ENCODE assay signal across 29 cellular contexts in the genomic region with DNA sequence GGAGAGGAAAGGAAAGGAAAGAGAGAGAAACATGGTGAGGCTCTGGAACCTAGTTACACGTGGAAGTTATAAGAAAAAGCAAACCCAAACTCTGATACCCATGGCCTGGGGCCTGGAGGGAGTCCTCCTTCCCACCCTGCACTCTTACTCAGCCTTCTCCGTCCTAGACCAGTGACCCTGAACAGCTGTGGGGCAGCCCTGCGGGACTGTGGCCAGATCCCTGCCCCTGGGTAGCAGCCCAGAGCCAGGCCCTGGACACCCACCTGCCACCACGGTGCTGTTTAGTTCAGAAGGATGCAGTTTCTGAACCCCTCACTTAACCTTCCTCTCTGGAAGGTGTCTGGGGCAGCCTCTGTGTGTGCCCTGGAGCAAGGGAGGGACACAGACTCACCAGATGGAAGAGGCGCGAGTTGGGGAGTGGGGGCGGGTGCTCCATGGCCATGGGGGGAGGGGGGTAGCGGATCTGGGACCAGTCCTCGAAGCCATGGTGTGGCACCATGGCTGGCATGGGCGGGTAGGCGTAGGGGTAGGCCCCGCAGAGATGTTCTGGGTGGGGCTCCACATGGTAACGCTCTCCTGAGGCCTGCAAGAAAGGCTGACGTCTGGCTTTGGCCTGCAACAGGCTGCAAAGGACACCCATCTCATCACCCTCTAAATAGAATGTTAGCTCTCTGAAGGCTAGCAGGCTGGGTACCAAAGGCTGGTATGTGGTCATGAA. TPM values are rescaled to one million over a fixed set of nuclear protein-coding genes. Genes with fewer than 3 reads are reported as not detected.
"Had no signal": no experiment of that assay in that cellular context is flagged by ENCODE, and none has a peak within 500 bp of the region (broad histone marks: within the 10 kb centered on the region; RNA-seq: fewer than 3 reads in every experiment).

No MANE protein-coding gene starts in this region.

- H3K4me3 ChIP-seq: SJCRH30 had no signal

- H3K4me3 Mint-ChIP-seq: activated CD4-positive, alpha-beta memory T cell treated with anti-CD3 and anti-CD28 coated beads for 36 hours; activated CD4-positive, alpha-beta T cell treated with anti-CD3 and anti-CD28 coated beads, Interleukin-2, amount 10 ng/mL, durations not matched to agents 7 days and 5 days; activated naive CD4-positive, alpha-beta T cell treated with anti-CD3 and anti-CD28 coated beads for 36 hours; activated naive CD8-positive, alpha-beta T cell; activated T-cell treated with anti-CD3 and anti-CD28 coated beads, Interleukin-2, amount 50 U/mL, for 4 hours; brain had no signal

- ATAC-seq: activated T-cell treated with anti-CD3 and anti-CD28 coated beads, Interleukin-2, amount 50 U/mL, for 4 hours; Panc1; Right ventricle myocardium inferior had no signal

- H3K27me3 Mint-ChIP-seq: activated CD4-positive, alpha-beta memory T cell treated with anti-CD3 and anti-CD28 coated beads for 36 hours; activated CD4-positive, alpha-beta T cell treated with anti-CD3 and anti-CD28 coated beads, Interleukin-2, amount 10 ng/mL, durations not matched to agents 7 days and 5 days; activated naive CD8-positive, alpha-beta T cell; brain had no signal

- DNase-seq: activated CD4-positive, alpha-beta memory T cell treated with anti-CD3 and anti-CD28 coated beads for 36 hours; activated CD4-positive, alpha-beta T cell treated with anti-CD3 and anti-CD28 coated beads, Interleukin-2, amount 10 ng/mL, durations not matched to agents 7 days and 5 days; activated CD4-positive, CD25-positive, alpha-beta regulatory T cell; activated CD8-positive, alpha-beta memory T cell treated with anti-CD3 and anti-CD28 coated beads for 24 hours; activated gamma-delta T cell; activated naive CD4-positive, alpha-beta T cell treated with anti-CD3 and anti-CD28 coated beads for 36 hours; activated T-cell treated with anti-CD3 and anti-CD28 coated beads, Interleukin-2, amount 50 U/mL, for 4 hours; amygdala; MM.1S; NCI-H1105; NCI-H1436; NCI-H1694 treated with DMSO at 0.1 percent for 48 hours; NCI-H2029 treated with DMSO at 0.1 percent for 48 hours; NCI-H345; NCI-H510A; NCI-H526 treated with DMSO at 0.1 percent for 48 hours; NCI-H82; NK-92 treated with Interleukin-12 subunit alpha and Interleukin-12 subunit beta, amount 100 ng/mL, for 24 hours; OCI-M1; RPMI8226; SJCRH30; SK-N-SH; T-helper 1 cell had no signal

- H3K27ac ChIP-seq: SJCRH30, VCaP had no signal

- H3K9me3 ChIP-seq: SJCRH30, SK-N-SH had no signal

- H3K27me3 ChIP-seq: SJCRH30 had no signal

- H3K27ac Mint-ChIP-seq: activated CD4-positive, alpha-beta memory T cell treated with anti-CD3 and anti-CD28 coated beads for 36 hours; activated naive CD4-positive, alpha-beta T cell treated with anti-CD3 and anti-CD28 coated beads for 36 hours; brain had no signal

- H3K4me1 ChIP-seq: SJCRH30 had no signal

- H3K4me1 Mint-ChIP-seq: activated CD4-positive, alpha-beta T cell treated with anti-CD3 and anti-CD28 coated beads, Interleukin-2, amount 10 ng/mL, durations not matched to agents 7 days and 5 days had no signal

- H3K9me3 Mint-ChIP-seq: activated CD4-positive, alpha-beta memory T cell treated with anti-CD3 and anti-CD28 coated beads for 36 hours; activated CD4-positive, alpha-beta T cell treated with anti-CD3 and anti-CD28 coated beads, Interleukin-2, amount 10 ng/mL, durations not matched to agents 7 days and 5 days; activated naive CD4-positive, alpha-beta T cell treated with anti-CD3 and anti-CD28 coated beads for 36 hours; activated T-cell treated with anti-CD3 and anti-CD28 coated beads, Interleukin-2, amount 50 U/mL, for 4 hours; brain had no signal

RNA-seq across cellular contexts. Expression of gene GPX3, which starts 13.0 kb away (rescaled TPM):
- total RNA-seq: activated CD4-positive, alpha-beta memory T cell treated with anti-CD3 and anti-CD28 coated beads for 36 hours; activated CD4-positive, alpha-beta T cell treated with anti-CD3 and anti-CD28 coated beads, Interleukin-2, amount 10 ng/mL, durations not matched to agents 7 days and 5 days; activated naive CD4-positive, alpha-beta T cell treated with anti-CD3 and anti-CD28 coated beads for 36 hours; T-helper 2 cell treated with Interferon-gamma antibody and Interleukin-4, amounts not matched to agents 100 ng/mL and 5 ng/mL, for 36 hours had no signal
